8 cellular contexts compared by ENCODE assay signal in the genomic region with DNA sequence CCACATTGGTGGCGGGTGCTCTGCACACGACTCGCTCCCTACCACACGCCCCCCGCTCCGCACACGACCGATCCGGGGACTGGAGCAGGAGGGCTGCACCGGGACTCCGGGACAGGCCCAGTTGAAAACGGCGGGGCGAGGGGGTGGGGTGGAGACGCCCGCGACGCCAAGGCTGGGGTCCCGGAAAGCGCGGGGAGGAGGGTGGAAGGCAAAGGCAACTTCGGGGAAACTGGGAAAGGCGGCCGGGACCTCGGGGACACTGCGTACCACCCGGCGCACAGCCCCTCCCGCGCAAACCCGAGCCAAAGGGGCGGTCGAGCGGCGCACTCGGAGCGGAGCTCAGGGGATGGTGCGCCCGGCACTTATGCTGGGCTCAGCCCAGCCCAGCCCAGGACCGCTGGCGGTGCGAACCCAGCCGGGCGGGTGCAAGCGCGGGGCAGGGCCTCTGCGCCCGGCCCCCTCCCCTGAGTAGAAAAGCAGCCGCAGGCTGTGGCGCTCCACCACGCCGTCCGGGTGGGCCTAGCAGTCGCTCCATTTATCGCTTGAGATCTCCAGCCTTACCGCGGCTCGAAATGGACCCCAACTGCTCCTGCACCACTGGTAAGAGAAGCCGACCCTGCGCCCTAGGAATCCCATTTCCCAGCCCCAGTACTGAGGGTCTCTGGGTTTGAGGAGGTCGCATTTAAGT. TPM values are rescaled to one million over a fixed set of nuclear protein-coding genes. Genes with fewer than 3 reads are reported as not detected.
DNase-seq lines count a peak whose midpoint lies in the region; ATAC-seq, FAIRE-seq and TF ChIP-seq lines count a peak whose summit lies in the region.

Gene MT1M, plus strand, starts transcription at position 500 of the 688 bp plus-strand sequence. Its CDS starts 73 bp downstream, at position 573.

- TF ChIP-seq CTCF in endothelial cell of umbilical vein (IDR thresholded peaks at IDR 0.05; ENCODE audit: extremely low read depth in 1 of 2, insufficient read depth in 1 of 2, low read depth in 1 of 2, low read length in 2 of 2) = no peak
- no peak for TF ChIP-seq CTCF in upper lobe of right lung (IDR thresholded peaks at IDR 0.05)
- no peak for TF ChIP-seq CTCF in OCI-LY7 (conservative IDR thresholded peaks at IDR 0.05; ENCODE audit: low read length)

- no peaks in the 10 kb centered on the region for H3K9me3 ChIP-seq in NT2/D1 (ENCODE audit: insufficient read depth, low read length)
- no peaks in the 10 kb centered on the region for H3K9me3 ChIP-seq in endothelial cell of umbilical vein (replicated peaks; ENCODE audit: control insufficient read depth, insufficient read depth, low read length)
- no peaks in the 10 kb centered on the region for H3K9me3 ChIP-seq in mucosa of rectum (ENCODE audit: control insufficient read depth in 2 of 2, low read length in 2 of 2)
- no peaks in the 10 kb centered on the region for H3K9me3 ChIP-seq in upper lobe of right lung
- no peaks in the 10 kb centered on the region for H3K9me3 ChIP-seq in OCI-LY7 (ENCODE audit: low read length)

- H4K20me1 ChIP-seq in endothelial cell of umbilical vein (replicated peaks; ENCODE audit: control insufficient read depth, extremely low read depth, insufficient read depth, low read length) (no peaks in the 10 kb centered on the region), OCI-LY7 (ENCODE audit: insufficient read depth, low read length) (no peaks in the 10 kb centered on the region)

- peak within 1 kb of the TSS; percentile 10; the same call in 1 of the 2 replicates for H3K27ac ChIP-seq in ACC112 (ENCODE audit: low read depth, low read length)
- no peak within 1 kb of the TSS for H3K27ac ChIP-seq in endothelial cell of umbilical vein (ENCODE audit: insufficient read depth, low read depth, low read length)
- peak within 1 kb of the TSS; percentile 74 to 80 for H3K27ac ChIP-seq in mucosa of rectum (ENCODE audit: low read depth in 2 of 2, low read length in 2 of 2)
- H3K27ac ChIP-seq in upper lobe of right lung = peak within 1 kb of the TSS; percentile 83
- H3K27ac ChIP-seq in OCI-LY7 (ENCODE audit: low read depth, low read length, poor library complexity, severe bottlenecking) = no peak within 1 kb of the TSS

- peak within 1 kb of the TSS; percentile 82 for H3K4me3 ChIP-seq in ACC112 (ENCODE audit: low read depth, low read length)
- peak within 1 kb of the TSS; percentile 49 for H3K4me3 ChIP-seq in NT2/D1 (ENCODE audit: insufficient read length, low read depth)
- H3K4me3 ChIP-seq in endothelial cell of umbilical vein (replicated peaks in 1 of 3; ENCODE audit: insufficient read depth in 1 of 3, low read depth in 1 of 3, low read length in 3 of 3) = peak within 1 kb of the TSS; percentile 25 to 42 (median 31)
- H3K4me3 ChIP-seq in mucosa of rectum (ENCODE audit: low read length in 2 of 2) = peak within 1 kb of the TSS; percentile 75 to 79
- H3K4me3 ChIP-seq in upper lobe of right lung = peak within 1 kb of the TSS; percentile 46
- no peak within 1 kb of the TSS for H3K4me3 ChIP-seq in OCI-LY7 (ENCODE audit: low read depth, low read length, poor library complexity, severe bottlenecking)

- H3K36me3 ChIP-seq in ACC112 (ENCODE audit: insufficient read depth, low read length) = no peaks in the 10 kb centered on the region
- H3K36me3 ChIP-seq in NT2/D1 (ENCODE audit: insufficient read depth, insufficient read length, low read length) = no peaks in the 10 kb centered on the region
- no peaks in the 10 kb centered on the region for H3K36me3 ChIP-seq in endothelial cell of umbilical vein (ENCODE audit: control insufficient read depth in 2 of 2, extremely low read depth in 1 of 2, insufficient read depth in 2 of 2, low read length in 2 of 2)
- no peaks in the 10 kb centered on the region for H3K36me3 ChIP-seq in mucosa of rectum (ENCODE audit: control insufficient read depth in 2 of 2, insufficient read depth in 2 of 2, low read length in 2 of 2)
- H3K36me3 ChIP-seq in upper lobe of right lung = no peaks in the 10 kb centered on the region
- H3K36me3 ChIP-seq in OCI-LY7 (ENCODE audit: insufficient read depth, low read length) = no peaks in the 10 kb centered on the region

- H3K4me2 ChIP-seq in endothelial cell of umbilical vein (ENCODE audit: insufficient read depth, low read length) (peak within 1 kb of the TSS; percentile 83), OCI-LY7 (ENCODE audit: low read length) (no peak within 1 kb of the TSS)

- H3K9me2 ChIP-seq in OCI-LY7 (ENCODE audit: insufficient read depth, low read length) = no peaks in the 10 kb centered on the region

- intact Hi-C loops in endothelial cell of umbilical vein (cut with micrococcal nuclease) (no loop called here), upper lobe of right lung (cut with DNase I) (no loop called here), OCI-LY7 (cut with micrococcal nuclease; ENCODE audit: unreplicated experiment) (no loop called here)

- H3K9ac ChIP-seq in NT2/D1 (ENCODE audit: insufficient read length, low read depth) = peak within 1 kb of the TSS; percentile 84
- H3K9ac ChIP-seq in endothelial cell of umbilical vein (replicated peaks; ENCODE audit: extremely low read depth, insufficient read depth, low read length) = peak within 1 kb of the TSS; percentile 2
- H3K9ac ChIP-seq in mucosa of rectum (ENCODE audit: low read depth in 1 of 2, low read length in 2 of 2) = peak within 1 kb of the TSS; percentile 83 to 86

- peak; percentile 52 for FAIRE-seq in endothelial cell of umbilical vein (lab: Jason Lieb, UNC)

- POLR2A ChIA-PET in endothelial cell of umbilical vein (lab: Charles Lee) (no interaction called here), OCI-LY7 (lab: Charles Lee) (no interaction called here)

- dilution Hi-C loops in endothelial cell of umbilical vein (cut with MboI; ENCODE audit: extremely low pct_ligation_motif_present, low sequenced_read_pairs) = no loop called here

- H2AFZ ChIP-seq in ACC112 (ENCODE audit: low read length, unreplicated experiment) (peak within 1 kb of the TSS; percentile 95), endothelial cell of umbilical vein (ENCODE audit: low read depth, low read length) (peak within 1 kb of the TSS; percentile 61), OCI-LY7 (ENCODE audit: low read length) (no peak within 1 kb of the TSS)

- TF ChIP-seq POLR2A in endothelial cell of umbilical vein (IDR thresholded peaks at IDR 0.05; ENCODE audit: low read depth, low read length) = no peak

- DNase-seq in NT2/D1 (ENCODE audit: low read depth, low spot score) (no peak), endothelial cell of umbilical vein (ENCODE audit: low read depth, low spot score) (no peak), upper lobe of right lung (peak; percentile 81), OCI-LY7 (ENCODE audit: low spot score) (no peak)

- H3K27me3 ChIP-seq in ACC112 (ENCODE audit: insufficient read depth, low read length) (no peaks in the 10 kb centered on the region), NT2/D1 (ENCODE audit: insufficient read depth, insufficient read length) (peaks cover 83% of the 10 kb centered on the region), endothelial cell of umbilical vein (ENCODE audit: control insufficient read depth in 2 of 2, insufficient read depth in 2 of 2, low read length in 2 of 2) (peaks cover 28 to 32% of the 10 kb centered on the region in 2 experiments), mucosa of rectum (ENCODE audit: control insufficient read depth in 2 of 2, insufficient read depth in 2 of 2, low read length in 2 of 2) (peaks cover 18 to 28% of the 10 kb centered on the region in 2 donors), upper lobe of right lung (peaks cover 22% of the 10 kb centered on the region)

- peak; percentile 84 for ATAC-seq in upper lobe of right lung
- ATAC-seq in HG02885 (IDR thresholded peaks at IDR 0.05; ENCODE audit: poor library complexity, unreplicated experiment) = no peak
- ATAC-seq in HG03135 (IDR thresholded peaks at IDR 0.05; ENCODE audit: unreplicated experiment) = no peak

- BruUV-seq in endothelial cell of umbilical vein (replicated peaks; lab: Mats Ljungman, UMichigan) (no TSS peak), OCI-LY7 (replicated peaks; lab: Mats Ljungman, UMichigan) (no TSS peak)

- H3K9me1 ChIP-seq in endothelial cell of umbilical vein (replicated peaks; ENCODE audit: control insufficient read depth, extremely low read depth, insufficient read depth, low read length) = no peaks in the 10 kb centered on the region

- CTCF ChIA-PET in endothelial cell of umbilical vein (lab: Charles Lee) (interaction anchor here (1.0 to 2.5 kb wide), 3 partner anchors 29 to 40 kb away, joined by 3 to 14 read pairs (median 6); no protein-coding TSS in a partner anchor), OCI-LY7 (lab: Charles Lee; ENCODE audit: unreplicated experiment) (no interaction called here)

- H3K4me1 ChIP-seq in ACC112 (ENCODE audit: control insufficient read depth, insufficient read depth, low read length, unreplicated experiment) = no peaks in the 10 kb centered on the region
- H3K4me1 ChIP-seq in NT2/D1 (ENCODE audit: insufficient read depth, insufficient read length) = peaks cover 3% of the 10 kb centered on the region
- H3K4me1 ChIP-seq in endothelial cell of umbilical vein (ENCODE audit: control insufficient read depth, extremely low read depth, insufficient read depth, low read length) = peaks cover 16% of the 10 kb centered on the region
- H3K4me1 ChIP-seq in mucosa of rectum (ENCODE audit: control insufficient read depth in 2 of 2, insufficient read depth in 2 of 2, low read length in 2 of 2) = peaks cover 3 to 7% of the 10 kb centered on the region in 2 donors
- H3K4me1 ChIP-seq in upper lobe of right lung = peaks cover 7% of the 10 kb centered on the region
- H3K4me1 ChIP-seq in OCI-LY7 (ENCODE audit: insufficient read depth, low read length, poor library complexity, severe bottlenecking) = peaks cover 9% of the 10 kb centered on the region

- H3K79me2 ChIP-seq in ACC112 (ENCODE audit: control insufficient read depth, insufficient read depth, low read length, unreplicated experiment) (no peaks in the 10 kb centered on the region), endothelial cell of umbilical vein (ENCODE audit: control insufficient read depth, insufficient read depth, low read length) (no peaks in the 10 kb centered on the region), OCI-LY7 (ENCODE audit: insufficient read depth, low read depth, low read length) (no peaks in the 10 kb centered on the region)

TF ChIP-seq in endothelial cell of umbilical vein, 7 proteins besides CTCF, POLR2A, EP300 and RAD21 (continues in another document):
- TF ChIP-seq POLR2AphosphoS5 (IDR thresholded peaks at IDR 0.05; ENCODE audit: insufficient read depth, low read depth, low read length) = no peak

RNA-seq across cellular contexts. Expression of gene MT1M, which starts in this region (rescaled TPM):
- total RNA-seq in endothelial cell of umbilical vein (1.8 and 4.6 TPM in 2 replicates), upper lobe of right lung (40.3 TPM), OCI-LY7 (2022) (not detected in 2 replicates)
- polyA plus RNA-seq in endothelial cell of umbilical vein = 4.1 and 4.3 TPM in 2 replicates
- 5.6 and 6.0 TPM in 2 replicates for polyA plus RNA-seq in endothelial cell of umbilical vein (2011; cell fraction: cytosol; rRNA removed)
- 0.65 and 1.5 TPM in 2 replicates for polyA plus RNA-seq in endothelial cell of umbilical vein (2011; cell fraction: nucleus; rRNA removed)
- 2.2 and 3.2 TPM in 2 replicates for polyA plus RNA-seq in endothelial cell of umbilical vein (2012)
- polyA minus RNA-seq in endothelial cell of umbilical vein = 1.4 and 1.7 TPM in 2 replicates
- polyA minus RNA-seq in endothelial cell of umbilical vein (2011; cell fraction: cytosol; rRNA and poly(A)+ RNA removed) = not detected
- polyA minus RNA-seq in endothelial cell of umbilical vein (2011; cell fraction: nucleus; rRNA and poly(A)+ RNA removed) = 0.58 TPM in 1 of 2 replicates, not detected in the other
- total RNA-seq in OCI-LY7 (2014; rRNA removed; shearing (Covaris generic)) = not detected in 2 replicates

Comparison
In these comparisons a context has a peak if more than half of its experiments do, and no peak if none do; other contexts are left out.
1. H3K27ac ChIP-seq: peak in ACC112 (single experiment), mucosa of rectum (2 of 2) and upper lobe of right lung (single experiment); none in endothelial cell of umbilical vein (single experiment) and OCI-LY7 (single experiment).
2. H3K9ac ChIP-seq: peak in every context shown above with its lines; median percentile 84 in mucosa of rectum; 84 in NT2/D1; 2 in endothelial cell of umbilical vein.